ENCODE assay signal across 8 cellular contexts in the genomic region with DNA sequence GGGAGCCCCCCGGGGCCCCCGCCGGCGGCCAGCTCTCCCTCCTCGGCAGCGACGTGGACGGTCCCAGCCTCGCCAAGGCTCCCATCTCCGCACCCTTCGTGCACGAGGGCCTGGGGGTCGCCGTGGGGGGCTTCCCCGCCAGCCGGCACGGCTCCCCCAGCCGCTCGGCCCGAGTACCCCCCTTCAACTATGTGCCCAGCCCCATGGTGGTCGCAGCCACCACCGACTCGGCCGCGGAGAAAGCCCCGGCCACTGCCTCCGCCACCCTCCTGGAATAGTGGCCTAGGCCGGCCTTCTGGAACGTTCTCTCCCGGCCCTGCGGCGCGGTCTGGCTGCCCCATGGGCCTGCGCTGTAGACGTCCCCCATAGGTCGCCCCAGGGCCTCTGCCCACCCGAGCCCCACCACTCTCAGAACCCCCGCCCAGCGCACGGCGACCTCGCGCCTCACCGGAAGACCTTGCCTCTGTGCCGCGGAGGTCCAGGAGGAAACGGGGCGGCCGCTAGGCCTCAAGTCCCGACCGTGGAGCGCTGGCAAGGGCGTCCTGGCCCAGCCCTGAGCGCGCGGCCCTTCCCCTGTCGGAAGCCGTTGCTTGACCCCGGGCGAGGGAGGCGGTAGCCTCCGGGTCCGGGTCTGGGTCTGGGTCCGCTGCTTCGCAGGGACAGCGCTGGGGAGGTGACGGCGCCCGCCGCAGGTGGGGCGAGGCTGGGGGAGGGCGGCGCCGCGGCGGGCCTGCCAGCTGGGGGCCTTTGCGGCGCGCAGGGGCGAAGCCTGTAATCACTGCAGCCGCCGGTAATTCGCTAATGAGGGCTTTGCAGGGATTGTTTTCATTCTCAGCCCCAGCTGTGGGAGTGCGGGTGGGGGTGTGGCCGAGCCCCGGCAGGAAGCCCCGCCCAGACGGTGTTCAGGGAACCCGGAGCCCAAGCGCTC. TPM values are rescaled to one million over a fixed set of nuclear protein-coding genes. Genes with fewer than 3 reads are reported as not detected.
A peak's percentile ranks its signal among the peaks of the same experiment; 100 is the strongest.
DNase-seq lines count a peak whose midpoint lies in the region; ATAC-seq and TF ChIP-seq lines count a peak whose summit lies in the region.

No MANE protein-coding gene starts in this region.

- ATAC-seq in PC-3, result peak; percentile 51
- ATAC-seq in right cardiac atrium, result peak; percentile 20 to 49
- ATAC-seq in GM18873 (IDR thresholded peaks at IDR 0.05; ENCODE audit: low FRiP score, unreplicated experiment), result no peak

- H4K20me1 ChIP-seq in GM23248 (ENCODE audit: insufficient read depth) (no peaks in the 10 kb centered on the region), PC-3 (ENCODE audit: low read length) (no peaks in the 10 kb centered on the region)

- POLR2A ChIA-PET in PC-3 (lab: Charles Lee; ENCODE audit: unreplicated experiment), result no interaction called here

- peak; percentile 65 for DNase-seq in GM23248
- DNase-seq in PC-3, result peak; percentile 61
- DNase-seq in activated naive CD4-positive, alpha-beta T cell treated with anti-CD3 and anti-CD28 coated beads, Interleukin-2, amount 10 ng/mL, durations not matched to agents 7 days and 5 days, result peak; percentile 87
- peak; percentile 53 to 83 (median 76) for DNase-seq in right cardiac atrium
- DNase-seq in stimulated activated CD4-positive, alpha-beta T cell treated with anti-CD3 and anti-CD28 coated beads, Interleukin-15, amount 100 ng/mL, for 1 hour (ENCODE audit: low read depth in 1 of 2, low spot score in 1 of 2), result peak; percentile 52 to 59
- DNase-seq in posterior vena cava (ENCODE audit: low spot score), result no peak
- no peak for DNase-seq in HT-29 (ENCODE audit: low spot score)

- H3K36me3 ChIP-seq in GM23248 (ENCODE audit: low read depth) (no peaks in the 10 kb centered on the region), PC-3 (ENCODE audit: low read depth, low read length) (no peaks in the 10 kb centered on the region)

- peaks cover 20% of the 10 kb centered on the region for H3K4me1 Mint-ChIP-seq in activated naive CD4-positive, alpha-beta T cell treated with anti-CD3 and anti-CD28 coated beads, Interleukin-2, amount 10 ng/mL, durations not matched to agents 7 days and 5 days

- peak overlapping the region; percentile 61 for H3K4me3 ChIP-seq in GM23248
- H3K4me3 ChIP-seq in PC-3 (ENCODE audit: low read length), result peak overlapping the region; percentile 72
- H3K4me3 ChIP-seq in right cardiac atrium (ENCODE audit: low read length), result peak overlapping the region; percentile 41

- H3K9ac ChIP-seq in GM23248, result peak overlapping the region; percentile 33
- H3K9ac ChIP-seq in PC-3 (ENCODE audit: low read length), result peak overlapping the region; percentile 31

- in situ Hi-C loops in GM23248 (cut with MboI), result no loop called here

- H3K27me3 Mint-ChIP-seq in activated naive CD4-positive, alpha-beta T cell treated with anti-CD3 and anti-CD28 coated beads, Interleukin-2, amount 10 ng/mL, durations not matched to agents 7 days and 5 days, result peaks cover 80% of the 10 kb centered on the region

- CTCF ChIA-PET in PC-3 (lab: Charles Lee), result no interaction called here
- CTCF ChIA-PET in activated naive CD4-positive, alpha-beta T cell treated with anti-CD3 and anti-CD28 coated beads, Interleukin-2, amount 10 ng/mL, durations not matched to agents 7 days and 5 days (lab: Charles Lee), result no interaction called here

- peak overlapping the region; percentile 66 for H3K4me3 Mint-ChIP-seq in activated naive CD4-positive, alpha-beta T cell treated with anti-CD3 and anti-CD28 coated beads, Interleukin-2, amount 10 ng/mL, durations not matched to agents 7 days and 5 days

- intact Hi-C loops in PC-3 (cut with micrococcal nuclease), result no loop called here
- intact Hi-C loops in right cardiac atrium (cut with DNase I), result no loop called here
- intact Hi-C loops in posterior vena cava (cut with DNase I), result no loop called here

- H3K9me3 Mint-ChIP-seq in activated naive CD4-positive, alpha-beta T cell treated with anti-CD3 and anti-CD28 coated beads, Interleukin-2, amount 10 ng/mL, durations not matched to agents 7 days and 5 days, result no peaks in the 10 kb centered on the region

- H3K27ac ChIP-seq in GM23248, result no peak overlapping the region
- no peak overlapping the region for H3K27ac ChIP-seq in PC-3 (ENCODE audit: low read length)
- no peak overlapping the region for H3K27ac ChIP-seq in right cardiac atrium (ENCODE audit: low read length)

- no peak for TF ChIP-seq CTCF in PC-3 (conservative IDR thresholded peaks at IDR 0.05; ENCODE audit: low read depth, low read length)

- 2 to 8% methylated on average over 27 to 81 of the region's 90 CpGs for WGBS in GM23248 (ENCODE audit: low coverage in 1 of 2, low lambda C conversion rate in 2 of 2, missing lambda C conversion rate in 2 of 2), 2 experiments
- 2% methylated on average over 90 of the region's 90 CpGs for WGBS in right cardiac atrium

- H3K4me1 ChIP-seq in GM23248 (ENCODE audit: insufficient read depth) (no peaks in the 10 kb centered on the region), PC-3 (ENCODE audit: insufficient read depth, low read length) (peaks cover 18% of the 10 kb centered on the region), right cardiac atrium (ENCODE audit: control insufficient read depth, insufficient read depth, low read length) (peaks cover 10% of the 10 kb centered on the region)

- H3K9me2 ChIP-seq in GM23248 (ENCODE audit: insufficient read depth) (no peaks in the 10 kb centered on the region), PC-3 (replicated peaks; ENCODE audit: low read length) (no peaks in the 10 kb centered on the region)

- H2AFZ ChIP-seq in GM23248 (no peak overlapping the region), PC-3 (ENCODE audit: low read length) (0 out of 2 replicates have a peak overlapping the region, but pooled peaks have one; percentile 34)

- H3K36me3 Mint-ChIP-seq in activated naive CD4-positive, alpha-beta T cell treated with anti-CD3 and anti-CD28 coated beads, Interleukin-2, amount 10 ng/mL, durations not matched to agents 7 days and 5 days, result no peaks in the 10 kb centered on the region

- H3K27me3 ChIP-seq in GM23248 (replicated peaks; ENCODE audit: insufficient read depth), result no peaks in the 10 kb centered on the region; the same call in 1 of the 2 replicates
- H3K27me3 ChIP-seq in PC-3 (ENCODE audit: low read length), result no peaks in the 10 kb centered on the region
- H3K27me3 ChIP-seq in right cardiac atrium (ENCODE audit: control insufficient read depth, insufficient read depth), result no peaks in the 10 kb centered on the region

- BruUV-seq in PC-3 (replicated peaks; lab: Mats Ljungman, UMichigan), result no TSS peak

- H3K27ac Mint-ChIP-seq in activated naive CD4-positive, alpha-beta T cell treated with anti-CD3 and anti-CD28 coated beads, Interleukin-2, amount 10 ng/mL, durations not matched to agents 7 days and 5 days, result no peak overlapping the region

- H3K4me2 ChIP-seq in GM23248 (ENCODE audit: unreplicated experiment), result peak overlapping the region; percentile 89
- peak overlapping the region; percentile 90 for H3K4me2 ChIP-seq in PC-3 (ENCODE audit: low read length)

- H3F3A ChIP-seq in GM23248 (ENCODE audit: insufficient read depth) (no peaks in the 10 kb centered on the region), PC-3 (ENCODE audit: low read length, unreplicated experiment) (no peaks in the 10 kb centered on the region)

- H3K79me2 ChIP-seq in GM23248 (ENCODE audit: insufficient read depth), result no peaks in the 10 kb centered on the region
- peaks cover 24% of the 10 kb centered on the region for H3K79me2 ChIP-seq in PC-3 (ENCODE audit: low read length)

- H3K9me3 ChIP-seq in GM23248 (ENCODE audit: low read depth) (no peaks in the 10 kb centered on the region), PC-3 (ENCODE audit: low read length) (no peaks in the 10 kb centered on the region), right cardiac atrium (ENCODE audit: control insufficient read depth, low read length) (no peaks in the 10 kb centered on the region)

RNA-seq across cellular contexts. Expression of gene C19orf25, which starts 8.8 kb away (rescaled TPM):
- 35.9 and 40.2 TPM in 2 replicates for total RNA-seq in GM23248 (2014; rRNA removed; shearing (Covaris generic))
- polyA plus RNA-seq in GM23248 (2016; fragmentation: Nextera tagmentation; extraction: Ambion mirVana) (33.2 and 34.7 TPM in 2 replicates), right cardiac atrium (23.6 TPM)
- total RNA-seq in PC-3 (2014; rRNA removed) (45.0 and 54.9 TPM in 2 replicates), right cardiac atrium (10 to 100 TPM; 14.4 to 19.2 (median 18.1) TPM), posterior vena cava (10 to 100 TPM; 16.2 to 17.3 TPM)
- 56.0 and 72.9 TPM in 2 replicates for total RNA-seq in HT-29 (2014; rRNA removed; shearing (Covaris generic))

RNA-seq across cellular contexts. Expression of gene PCSK4, which starts 19.9 kb away (rescaled TPM):
- 0.13 and 0.76 TPM in 2 replicates for total RNA-seq in GM23248 (2014; rRNA removed; shearing (Covaris generic))
- polyA plus RNA-seq in GM23248 (2016; fragmentation: Nextera tagmentation; extraction: Ambion mirVana) (0.28 and 0.43 TPM in 2 replicates), right cardiac atrium (1.7 TPM)
- total RNA-seq in PC-3 (2014; rRNA removed) (3.9 and 5.7 TPM in 2 replicates), right cardiac atrium (1 to 10 TPM in 3 of 4 donors, under 1 TPM in 1; 0.33 to 2.4 (median 1.4) TPM), posterior vena cava (1 to 10 TPM in 1 of 2 donors, under 1 TPM in 1; 0.52 to 1.8 TPM)
- total RNA-seq in HT-29 (2014; rRNA removed; shearing (Covaris generic)), result 0.99 and 2.1 TPM in 2 replicates

RNA-seq across cellular contexts. Expression of gene APC2, which starts 20.3 kb away (rescaled TPM):
- total RNA-seq in GM23248 (2014; rRNA removed; shearing (Covaris generic)), result 0.11 TPM in 1 of 2 replicates, not detected in the other
- polyA plus RNA-seq in GM23248 (2016; fragmentation: Nextera tagmentation; extraction: Ambion mirVana) (0.10 and 0.11 TPM in 2 replicates), right cardiac atrium (0.61 TPM)
- total RNA-seq in PC-3 (2014; rRNA removed) (0.29 and 1.4 TPM in 2 replicates), right cardiac atrium (under 1 TPM; 0.45 to 0.88 (median 0.68) TPM), posterior vena cava (under 1 TPM; 0.05 to 0.10 TPM)
- total RNA-seq in HT-29 (2014; rRNA removed; shearing (Covaris generic)), result 0.16 and 0.43 TPM in 2 replicates

RNA-seq across cellular contexts. Expression of gene REEP6, which starts 20.8 kb away (rescaled TPM):
- 2.9 and 3.0 TPM in 2 replicates for total RNA-seq in GM23248 (2014; rRNA removed; shearing (Covaris generic))
- 4.0 and 4.3 TPM in 2 replicates for polyA plus RNA-seq in GM23248 (2016; fragmentation: Nextera tagmentation; extraction: Ambion mirVana)
- total RNA-seq in PC-3 (2014; rRNA removed), result 27.2 and 34.7 TPM in 2 replicates
- 1 to 10 TPM; 1.1 to 1.8 (median 1.4) TPM for total RNA-seq in right cardiac atrium
- polyA plus RNA-seq in right cardiac atrium, result 7.5 TPM
- total RNA-seq in posterior vena cava, result 1 to 10 TPM in 1 of 2 donors, under 1 TPM in 1; 0.33 to 1.2 TPM
- total RNA-seq in HT-29 (2014; rRNA removed; shearing (Covaris generic)), result 23.1 and 26.6 TPM in 2 replicates

RNA-seq across cellular contexts. Expression of gene RPS15, which starts 32.0 kb away (rescaled TPM):
- total RNA-seq in GM23248 (2014; rRNA removed; shearing (Covaris generic)), result 1,256 and 1,289 TPM in 2 replicates
- 921 and 947 TPM in 2 replicates for polyA plus RNA-seq in GM23248 (2016; fragmentation: Nextera tagmentation; extraction: Ambion mirVana)
- total RNA-seq in PC-3 (2014; rRNA removed), result 1,797 and 2,672 TPM in 2 replicates
- total RNA-seq in right cardiac atrium, result 100 to 1,000 TPM; 635 to 772 (median 696) TPM
- 1,857 TPM for polyA plus RNA-seq in right cardiac atrium
- 100 to 1,000 TPM; 722 to 743 TPM for total RNA-seq in posterior vena cava
- 2,135 and 2,483 TPM in 2 replicates for total RNA-seq in HT-29 (2014; rRNA removed; shearing (Covaris generic))

Comparison
In these comparisons a context has a peak if more than half of its experiments do, and no peak if none do; other contexts are left out.
1. DNase-seq: peak in GM23248 (single experiment), PC-3 (single experiment), activated naive CD4-positive, alpha-beta T cell treated with anti-CD3 and anti-CD28 coated beads, Interleukin-2, amount 10 ng/mL, durations not matched to agents 7 days and 5 days (single experiment), right cardiac atrium (3 of 3) and stimulated activated CD4-positive, alpha-beta T cell treated with anti-CD3 and anti-CD28 coated beads, Interleukin-15, amount 100 ng/mL, for 1 hour (2 of 2); none in posterior vena cava (single experiment) and HT-29 (single experiment).
2. Peak in every context shown above with its lines, with median percentiles within 50 percentile points of each other: H3K4me3 ChIP-seq.